Comparison of ENCODE assay signal across 18 cellular contexts in genomic region chr13:109146393-109146792, GRCh38.
"Had no signal": no experiment of that assay in that cellular context is flagged by ENCODE, and none has a peak within 500 bp of the region (broad histone marks: within the 10 kb centered on the region; RNA-seq: fewer than 3 reads in every experiment).

No MANE protein-coding gene starts in this region.

- DNase-seq: activated B cell treated with CpG ODN at 0.5 μM for 24 hours; activated CD4-positive, alpha-beta T cell treated with anti-CD3 and anti-CD28 coated beads for 48 hours; activated CD8-positive, alpha-beta memory T cell treated with anti-CD3 and anti-CD28 coated beads for 24 hours; activated naive CD8-positive, alpha-beta T cell treated with anti-CD3 and anti-CD28 coated beads, Interleukin-2, amount 10 ng/mL, durations not matched to agents 7 days and 5 days; cerebellar nuclear complex; effector CD8-positive, alpha-beta T cell; gastrocnemius medialis; heart right ventricle; left cardiac atrium; naive B cell; pancreas; retina; stimulated activated CD4-positive, alpha-beta T cell treated with anti-CD3 and anti-CD28 coated beads, Interleukin-15, amount 100 ng/mL, for 24 hours; stimulated activated CD4-positive, alpha-beta T cell treated with anti-CD3 and anti-CD28 coated beads, Interleukin-4, amount 100 ng/mL, for 1 hour; stimulated activated naive CD4-positive, alpha-beta T cell treated with Interleukin-2 at 50 U/mL for 16 hours; upper lobe of left lung had no signal

- H3K4me1 Mint-ChIP-seq: activated B cell treated with CpG ODN at 0.5 μM for 24 hours; activated naive CD8-positive, alpha-beta T cell treated with anti-CD3 and anti-CD28 coated beads, Interleukin-2, amount 10 ng/mL, durations not matched to agents 7 days and 5 days; naive B cell had no signal

- H3K9me3 ChIP-seq: gastrocnemius medialis, heart right ventricle, pancreas, suprapubic skin, upper lobe of left lung had no signal

- H3K4me3 ChIP-seq: gastrocnemius medialis, heart right ventricle, lung, pancreas, suprapubic skin, upper lobe of left lung had no signal

- H3K27ac ChIP-seq: heart right ventricle, pancreas, suprapubic skin, upper lobe of left lung had no signal

- H3K4me1 ChIP-seq: gastrocnemius medialis, pancreas, upper lobe of left lung had no signal

- H3K9me3 Mint-ChIP-seq: activated B cell treated with CpG ODN at 0.5 μM for 24 hours; activated naive CD8-positive, alpha-beta T cell treated with anti-CD3 and anti-CD28 coated beads, Interleukin-2, amount 10 ng/mL, durations not matched to agents 7 days and 5 days had no signal

- H3K36me3 Mint-ChIP-seq: activated naive CD8-positive, alpha-beta T cell treated with anti-CD3 and anti-CD28 coated beads, Interleukin-2, amount 10 ng/mL, durations not matched to agents 7 days and 5 days; naive B cell had no signal

- H3K36me3 ChIP-seq: gastrocnemius medialis, heart right ventricle, pancreas, suprapubic skin, upper lobe of left lung had no signal

- ATAC-seq: gastrocnemius medialis, left cardiac atrium had no signal

- H3K27ac Mint-ChIP-seq: activated B cell treated with CpG ODN at 0.5 μM for 24 hours; activated naive CD8-positive, alpha-beta T cell treated with anti-CD3 and anti-CD28 coated beads, Interleukin-2, amount 10 ng/mL, durations not matched to agents 7 days and 5 days; naive B cell had no signal

- H3K4me3 Mint-ChIP-seq: activated B cell treated with CpG ODN at 0.5 μM for 24 hours; activated naive CD8-positive, alpha-beta T cell treated with anti-CD3 and anti-CD28 coated beads, Interleukin-2, amount 10 ng/mL, durations not matched to agents 7 days and 5 days; naive B cell had no signal

- H3K27me3 ChIP-seq: upper lobe of left lung had no signal
